Comparison of ENCODE assay signal across 27 cellular contexts in genomic region chrX:106300239-106300638, GRCh38.
DNase-seq lines count a peak whose midpoint lies in the region; ATAC-seq and TF ChIP-seq lines count a peak whose summit lies in the region.
"Had no signal": no experiment of that assay in that cellular context is flagged by ENCODE, and none has a peak within 500 bp of the region (broad histone marks: within the 10 kb centered on the region; RNA-seq: fewer than 3 reads in every experiment).

No MANE protein-coding gene starts in this region.

- no peaks in the 10 kb centered on the region for H3K27me3 Mint-ChIP-seq in Calu3 (ENCODE audit: unreplicated experiment)
- H3K27me3 Mint-ChIP-seq in activated naive CD8-positive, alpha-beta T cell treated with anti-CD3 and anti-CD28 coated beads, Interleukin-2, amount 50 U/mL, for 24 hours: no peaks in the 10 kb centered on the region
- H3K27me3 Mint-ChIP-seq: B cell; stimulated activated naive CD8-positive, alpha-beta T cell treated with anti-CD3 and anti-CD28 coated beads, Interleukin-15, amount 100 ng/mL, for 72 hours; T-helper 17 cell had no signal

- peak overlapping the region; percentile 47 for H3K27ac Mint-ChIP-seq in Calu3 (ENCODE audit: unreplicated experiment)
- H3K27ac Mint-ChIP-seq in activated naive CD8-positive, alpha-beta T cell treated with anti-CD3 and anti-CD28 coated beads, Interleukin-2, amount 50 U/mL, for 24 hours: no peak overlapping the region
- H3K27ac Mint-ChIP-seq: B cell; CD8-positive, alpha-beta memory T cell; endodermal cell; natural killer cell; stimulated activated naive CD8-positive, alpha-beta T cell treated with anti-CD3 and anti-CD28 coated beads, Interleukin-15, amount 100 ng/mL, for 72 hours; T-helper 17 cell had no signal

- no peak overlapping the region for H3K4me3 Mint-ChIP-seq in Calu3 (ENCODE audit: low read depth, unreplicated experiment)
- no peak overlapping the region for H3K4me3 Mint-ChIP-seq in activated naive CD8-positive, alpha-beta T cell treated with anti-CD3 and anti-CD28 coated beads, Interleukin-2, amount 50 U/mL, for 24 hours
- H3K4me3 Mint-ChIP-seq: B cell; CD8-positive, alpha-beta memory T cell; endodermal cell; natural killer cell; stimulated activated naive CD8-positive, alpha-beta T cell treated with anti-CD3 and anti-CD28 coated beads, Interleukin-15, amount 100 ng/mL, for 72 hours; T-helper 17 cell had no signal

- H3K4me1 ChIP-seq in foreskin keratinocyte (peaks cover 25% of the 10 kb centered on the region), psoas muscle (no peaks in the 10 kb centered on the region)
- H3K4me1 ChIP-seq: tibial artery had no signal

- no TSS peak for BruUV-seq in Calu3 (replicated peaks; lab: Mats Ljungman, UMichigan)

- no peak overlapping the region for H3K4me3 ChIP-seq in astrocyte of the cerebellum (ENCODE audit: low read depth, low read length)
- no peak overlapping the region for H3K4me3 ChIP-seq in psoas muscle
- H3K4me3 ChIP-seq: tibial artery had no signal

- TF ChIP-seq CTCF in Calu3 (IDR thresholded peaks at IDR 0.05; ENCODE audit: unreplicated experiment) (no peak), astrocyte of the cerebellum (IDR thresholded peaks at IDR 0.05; ENCODE audit: low read depth, low read length, missing control alignments) (no peak), foreskin keratinocyte (conservative IDR thresholded peaks at IDR 0.05) (no peak), psoas muscle (IDR thresholded peaks at IDR 0.05) (no peak)

- peak overlapping the region; percentile 97 for H3K27ac ChIP-seq in foreskin keratinocyte
- H3K27ac ChIP-seq in psoas muscle: no peak overlapping the region
- H3K27ac ChIP-seq: tibial artery had no signal

- H3K9me3 Mint-ChIP-seq in Calu3 (ENCODE audit: low read depth, unreplicated experiment): no peaks in the 10 kb centered on the region
- H3K9me3 Mint-ChIP-seq in activated naive CD8-positive, alpha-beta T cell treated with anti-CD3 and anti-CD28 coated beads, Interleukin-2, amount 50 U/mL, for 24 hours: no peaks in the 10 kb centered on the region
- H3K9me3 Mint-ChIP-seq: CD8-positive, alpha-beta memory T cell; stimulated activated naive CD8-positive, alpha-beta T cell treated with anti-CD3 and anti-CD28 coated beads, Interleukin-15, amount 100 ng/mL, for 72 hours had no signal

- no peaks in the 10 kb centered on the region for H3K9me3 ChIP-seq in psoas muscle
- H3K9me3 ChIP-seq: tibial artery had no signal

- intact Hi-C loops in Calu3 (cut with micrococcal nuclease; ENCODE audit: unreplicated experiment) (no loop called here), psoas muscle (cut with DNase I) (no loop called here)

- H3K27me3 ChIP-seq in foreskin keratinocyte: no peaks in the 10 kb centered on the region
- peaks cover 0 to 10% (median 0%) of the 10 kb centered on the region in 3 donors for H3K27me3 ChIP-seq in psoas muscle (ENCODE audit: insufficient read depth in 3 of 3, low read length in 2 of 3)
- H3K27me3 ChIP-seq: tibial artery had no signal

- no peaks in the 10 kb centered on the region for H3K36me3 ChIP-seq in psoas muscle (ENCODE audit: insufficient read depth in 1 of 2, low read depth in 1 of 2)
- H3K36me3 ChIP-seq: tibial artery had no signal

- peaks cover 22% of the 10 kb centered on the region for H3K4me1 Mint-ChIP-seq in Calu3 (ENCODE audit: low read depth, unreplicated experiment)
- no peaks in the 10 kb centered on the region for H3K4me1 Mint-ChIP-seq in activated naive CD8-positive, alpha-beta T cell treated with anti-CD3 and anti-CD28 coated beads, Interleukin-2, amount 50 U/mL, for 24 hours
- H3K4me1 Mint-ChIP-seq: B cell; CD8-positive, alpha-beta memory T cell; endodermal cell; natural killer cell; stimulated activated naive CD8-positive, alpha-beta T cell treated with anti-CD3 and anti-CD28 coated beads, Interleukin-15, amount 100 ng/mL, for 72 hours; T-helper 17 cell had no signal

- in situ Hi-C loops in astrocyte of the cerebellum (cut with HindIII; ENCODE audit: low sequenced_read_pairs): no loop called here

- CTCF ChIA-PET in Calu3 (lab: Charles Lee): no interaction called here

- WGBS in psoas muscle, 3 donors: 63 to 75% (median 66%) methylated on average over 2 of the region's 2 CpGs

- H3K36me3 Mint-ChIP-seq in Calu3 (ENCODE audit: insufficient read depth, unreplicated experiment): peaks cover 8% of the 10 kb centered on the region
- H3K36me3 Mint-ChIP-seq in activated naive CD8-positive, alpha-beta T cell treated with anti-CD3 and anti-CD28 coated beads, Interleukin-2, amount 50 U/mL, for 24 hours (ENCODE audit: low read depth): no peaks in the 10 kb centered on the region
- H3K36me3 Mint-ChIP-seq: CD8-positive, alpha-beta memory T cell; natural killer cell had no signal

- DNase-seq in Calu3 (no peak), LHCN-M2 (ENCODE audit: low read depth) (peak; percentile 71), astrocyte of the cerebellum (ENCODE audit: low read depth) (peak; percentile 33), foreskin keratinocyte (peak; percentile 95 to 97), NCI-H2029 treated with DMSO at 0.1 percent for 48 hours (lab: John Stamatoyannopoulos, UW) (no peak), psoas muscle (no peak)
- no peak for DNase-seq in activated naive CD8-positive, alpha-beta T cell treated with anti-CD3 and anti-CD28 coated beads, Interleukin-2, amount 50 U/mL, for 24 hours
- DNase-seq: activated CD4-positive, alpha-beta T cell treated with anti-CD3 and anti-CD28 coated beads for 4 hours; activated CD8-positive, alpha-beta memory T cell treated with anti-CD3 and anti-CD28 coated beads for 24 hours; CD8-positive, alpha-beta memory T cell; DMS153; endodermal cell; GOT3; IMR-90; islet precursor cell; natural killer cell; NCI-H1092 treated with DMSO at 0.1 percent for 48 hours; NCI-H1930; occipital lobe; small intestine; stimulated activated CD4-positive, alpha-beta T cell treated with anti-CD3 and anti-CD28 coated beads, Interleukin-1b, Interleukin-23, amount 100 ng/mL, for 48 hours; stimulated activated CD8-positive, alpha-beta memory T cell treated with anti-CD3 and anti-CD28 coated beads, Interleukin-4, amount 100 ng/mL, for 48 hours; stimulated activated naive CD8-positive, alpha-beta T cell treated with anti-CD3 and anti-CD28 coated beads, Interleukin-15, amount 100 ng/mL, for 72 hours; T-helper 17 cell; tibial artery had no signal

- ATAC-seq in foreskin keratinocyte (peak; percentile 84), HG02938 (IDR thresholded peaks at IDR 0.05; ENCODE audit: unreplicated experiment) (no peak), psoas muscle (no peak)
- no peak for ATAC-seq in activated naive CD8-positive, alpha-beta T cell treated with anti-CD3 and anti-CD28 coated beads, Interleukin-2, amount 50 U/mL, for 24 hours
- ATAC-seq: natural killer cell; stimulated activated naive CD8-positive, alpha-beta T cell treated with anti-CD3 and anti-CD28 coated beads, Interleukin-15, amount 100 ng/mL, for 72 hours; T-helper 17 cell had no signal

Comparison
In these comparisons a context has a peak if more than half of its experiments do, and no peak if none do; other contexts are left out.
1. DNase-seq: peak in LHCN-M2 (single experiment), astrocyte of the cerebellum (single experiment) and foreskin keratinocyte (2 of 2); none in Calu3 (single experiment), NCI-H2029 treated with DMSO at 0.1 percent for 48 hours (single experiment), activated naive CD8-positive, alpha-beta T cell treated with anti-CD3 and anti-CD28 coated beads, Interleukin-2, amount 50 U/mL, for 24 hours (single experiment) and psoas muscle (0 of 2).